Comparison of ENCODE assay signal across 9 cellular contexts in genomic region chr3:172635588-172635987, GRCh38.
DNase-seq lines count a peak whose midpoint lies in the region; ATAC-seq and TF ChIP-seq lines count a peak whose summit lies in the region.
"Had no signal": no experiment of that assay in that cellular context is flagged by ENCODE, and none has a peak within 500 bp of the region (broad histone marks: within the 10 kb centered on the region; RNA-seq: fewer than 3 reads in every experiment).

No MANE protein-coding gene starts in this region.

- H3K4me1 Mint-ChIP-seq in CD8-positive, alpha-beta T cell (ENCODE audit: low read depth) = peaks cover 2% of the 10 kb centered on the region
- no peaks in the 10 kb centered on the region for H3K4me1 Mint-ChIP-seq in activated T-helper 17 cell treated with anti-CD3 and anti-CD28 coated beads, Interleukin-2, amount 50 U/mL, for 72 hours

- no peak for TF ChIP-seq CTCF in CD8-positive, alpha-beta T cell (IDR thresholded peaks at IDR 0.05)
- no peak for TF ChIP-seq CTCF in hepatocyte (IDR thresholded peaks at IDR 0.05; ENCODE audit: poor library complexity)

- no peaks in the 10 kb centered on the region for H3K4me1 ChIP-seq in CD8-positive, alpha-beta T cell (ENCODE audit: insufficient read depth, low read length)
- no peaks in the 10 kb centered on the region for H3K4me1 ChIP-seq in hepatocyte (ENCODE audit: insufficient read depth)

- peaks cover 32% of the 10 kb centered on the region for H3K36me3 Mint-ChIP-seq in CD8-positive, alpha-beta T cell
- peaks cover 6% of the 10 kb centered on the region for H3K36me3 Mint-ChIP-seq in activated T-helper 17 cell treated with anti-CD3 and anti-CD28 coated beads, Interleukin-2, amount 50 U/mL, for 72 hours (ENCODE audit: low read depth)

- CTCF ChIA-PET in CD8-positive, alpha-beta T cell (lab: Charles Lee) = interaction anchor here (0.6 kb wide), 1 partner anchor 334 kb away, joined by 3 read pairs; no protein-coding TSS in a partner anchor

- intact Hi-C loops in CD8-positive, alpha-beta T cell (cut with DNase I, micrococcal nuclease) = no loop called here

- no peak overlapping the region for H3K4me3 ChIP-seq in CD8-positive, alpha-beta T cell (ENCODE audit: low read depth, low read length)
- no peak overlapping the region for H3K4me3 ChIP-seq in hepatocyte

- POLR2A ChIA-PET in CD8-positive, alpha-beta T cell (lab: Charles Lee) = no interaction called here

- no peaks in the 10 kb centered on the region for H3K36me3 ChIP-seq in CD8-positive, alpha-beta T cell (ENCODE audit: insufficient read depth, low read length)
- no peaks in the 10 kb centered on the region for H3K36me3 ChIP-seq in hepatocyte (replicated peaks; ENCODE audit: insufficient read depth, low read depth)

- H3K27ac Mint-ChIP-seq in CD8-positive, alpha-beta T cell = no peak overlapping the region
- H3K27ac Mint-ChIP-seq in activated T-helper 17 cell treated with anti-CD3 and anti-CD28 coated beads, Interleukin-2, amount 50 U/mL, for 72 hours = peak overlapping the region; percentile 41

- no peaks in the 10 kb centered on the region for H4K20me1 ChIP-seq in hepatocyte (ENCODE audit: insufficient read depth, poor library complexity, severe bottlenecking)

- H3K9me3 Mint-ChIP-seq in CD8-positive, alpha-beta T cell = no peaks in the 10 kb centered on the region
- H3K9me3 Mint-ChIP-seq in activated T-helper 17 cell treated with anti-CD3 and anti-CD28 coated beads, Interleukin-2, amount 50 U/mL, for 72 hours = no peaks in the 10 kb centered on the region

- no peak for DNase-seq in CD8-positive, alpha-beta T cell
- peak; percentile 13 for DNase-seq in GM19238 (ENCODE audit: insufficient read length, low spot score)
- DNase-seq in NCI-H2227 (lab: John Stamatoyannopoulos, UW; ENCODE audit: unreplicated experiment) = no peak
- no peak for DNase-seq in hepatocyte (ENCODE audit: low spot score)
- no peak for DNase-seq in foreskin melanocyte
- DNase-seq in HCEC 1CT = no peak
- DNase-seq: activated CD4-positive, alpha-beta T cell treated with anti-CD3 and anti-CD28 coated beads, Interleukin-2, amount 50 U/mL, for 48 hours had no signal

- ATAC-seq in CD8-positive, alpha-beta T cell = peak; percentile 26
- ATAC-seq in HG03103 (IDR thresholded peaks at IDR 0.05; ENCODE audit: low read depth, unreplicated experiment) = peak; percentile 94
- peak; percentile 98 for ATAC-seq in activated T-helper 17 cell treated with anti-CD3 and anti-CD28 coated beads, Interleukin-2, amount 50 U/mL, for 72 hours (replicated peaks)

- 83% methylated on average over 3 of the region's 3 CpGs for WGBS in hepatocyte (ENCODE audit: low lambda C conversion rate, missing lambda C conversion rate)

- H3K9me2 ChIP-seq in hepatocyte (replicated peaks; ENCODE audit: insufficient read depth) = no peaks in the 10 kb centered on the region

- no peak overlapping the region for H3K27ac ChIP-seq in CD8-positive, alpha-beta T cell (ENCODE audit: low read depth, low read length)
- H3K27ac ChIP-seq in hepatocyte = no peak overlapping the region

- H3K9me3 ChIP-seq in CD8-positive, alpha-beta T cell (ENCODE audit: low read length) = no peaks in the 10 kb centered on the region
- no peaks in the 10 kb centered on the region for H3K9me3 ChIP-seq in hepatocyte (ENCODE audit: low read depth)

- H3K79me2 ChIP-seq in hepatocyte = no peaks in the 10 kb centered on the region

- H3K27me3 ChIP-seq in CD8-positive, alpha-beta T cell (ENCODE audit: insufficient read depth, low read length) = no peaks in the 10 kb centered on the region
- H3K27me3 ChIP-seq in hepatocyte = no peaks in the 10 kb centered on the region

- no peak overlapping the region for H3K4me2 ChIP-seq in hepatocyte

- no peak overlapping the region for H3K4me3 Mint-ChIP-seq in CD8-positive, alpha-beta T cell
- no peak overlapping the region for H3K4me3 Mint-ChIP-seq in activated T-helper 17 cell treated with anti-CD3 and anti-CD28 coated beads, Interleukin-2, amount 50 U/mL, for 72 hours

- H2AFZ ChIP-seq in hepatocyte = no peak overlapping the region

- no peaks in the 10 kb centered on the region for H3K27me3 Mint-ChIP-seq in CD8-positive, alpha-beta T cell (ENCODE audit: low read depth)
- H3K27me3 Mint-ChIP-seq in activated T-helper 17 cell treated with anti-CD3 and anti-CD28 coated beads, Interleukin-2, amount 50 U/mL, for 72 hours = no peaks in the 10 kb centered on the region

Comparison
In these comparisons a context has a peak if more than half of its experiments do, and no peak if none do; other contexts are left out.
1. ATAC-seq: peak in every context shown above with its lines; median percentile 98 in activated T-helper 17 cell treated with anti-CD3 and anti-CD28 coated beads, Interleukin-2, amount 50 U/mL, for 72 hours; 94 in HG03103; 26 in CD8-positive, alpha-beta T cell.